Comparison of ENCODE assay signal across 1 cellular context in genomic region chr1:110370827-110371226, GRCh38.
TF ChIP-seq lines count a peak whose summit lies in the region.

No MANE protein-coding gene starts in this region.

TF ChIP-seq in endothelial cell of umbilical vein, 7 proteins besides CTCF, POLR2A, EP300 and RAD21 (continued from another document):
- TF ChIP-seq EZH2 (IDR thresholded peaks at IDR 0.05; ENCODE audit: borderline replicate concordance, low read depth, low read length, severe bottlenecking): no peak
- TF ChIP-seq MYC (IDR thresholded peaks at IDR 0.05; ENCODE audit: low read depth, low read length): no peak
- TF ChIP-seq JUN (IDR thresholded peaks at IDR 0.05; ENCODE audit: borderline replicate concordance, insufficient read depth, insufficient read length, low read depth): no peak
- TF ChIP-seq POLR2AphosphoS5 (IDR thresholded peaks at IDR 0.05; ENCODE audit: insufficient read depth, low read depth, low read length): no peak
